Comparison of ENCODE assay signal across 19 cellular contexts in genomic region chr12:109567967-109568366, GRCh38. TPM values are rescaled to one million over a fixed set of nuclear protein-coding genes. Genes with fewer than 3 reads are reported as not detected.
A peak's percentile ranks its signal among the peaks of the same experiment; 100 is the strongest.
DNase-seq lines count a peak whose midpoint lies in the region; ATAC-seq and TF ChIP-seq lines count a peak whose summit lies in the region.
"Had no signal": no experiment of that assay in that cellular context is flagged by ENCODE, and none has a peak within 500 bp of the region (broad histone marks: within the 10 kb centered on the region; RNA-seq: fewer than 3 reads in every experiment).

No MANE protein-coding gene starts in this region.

- H3K4me2 ChIP-seq in osteoblast (ENCODE audit: insufficient read depth, low read length) = no peak overlapping the region
- H3K4me2 ChIP-seq: GM23338 had no signal

- H3K27ac Mint-ChIP-seq in activated T-cell treated with anti-CD3 and anti-CD28 coated beads, Interleukin-2, amount 50 U/mL, for 24 hours = peak overlapping the region; percentile 12
- H3K27ac Mint-ChIP-seq: CD4-positive, CD25-positive, alpha-beta regulatory T cell; GM23338; HFFc6 had no signal

- no peak overlapping the region for H3K4me3 Mint-ChIP-seq in activated T-cell treated with anti-CD3 and anti-CD28 coated beads, Interleukin-2, amount 50 U/mL, for 24 hours
- H3K4me3 Mint-ChIP-seq: CD4-positive, CD25-positive, alpha-beta regulatory T cell; CD8-positive, alpha-beta memory T cell; GM23338; HFFc6 had no signal

- H3K27me3 ChIP-seq in adrenal gland (no peaks in the 10 kb centered on the region), osteoblast (ENCODE audit: insufficient read depth, low read length) (no peaks in the 10 kb centered on the region)
- H3K27me3 ChIP-seq: BE2C had no signal

- no peaks in the 10 kb centered on the region for H4K20me1 ChIP-seq in osteoblast (ENCODE audit: insufficient read depth, low read length)

- H3K9me3 Mint-ChIP-seq in activated T-cell treated with anti-CD3 and anti-CD28 coated beads, Interleukin-2, amount 50 U/mL, for 24 hours = no peaks in the 10 kb centered on the region
- H3K9me3 Mint-ChIP-seq: CD4-positive, CD25-positive, alpha-beta regulatory T cell; CD8-positive, alpha-beta memory T cell; GM23338; HFFc6 had no signal

- H3K4me1 ChIP-seq in adrenal gland (replicated peaks in 1 of 2) (peaks cover 4 to 24% of the 10 kb centered on the region in 2 donors), osteoblast (ENCODE audit: insufficient read depth, low read length) (peaks cover 10% of the 10 kb centered on the region)
- H3K4me1 ChIP-seq: BE2C had no signal

- no peak for TF ChIP-seq CTCF in 22Rv1 (IDR thresholded peaks at IDR 0.05)
- no peak for TF ChIP-seq CTCF in adrenal gland (IDR thresholded peaks at IDR 0.05)
- no peak for TF ChIP-seq CTCF in osteoblast (IDR thresholded peaks at IDR 0.05; ENCODE audit: extremely low read depth, low read depth, low read length)

- no peak for ATAC-seq in HG02759 (IDR thresholded peaks at IDR 0.05; ENCODE audit: unreplicated experiment)
- ATAC-seq: GM23338, HCT116 had no signal

- H3K4me3 ChIP-seq in adrenal gland = no peak overlapping the region
- no peak overlapping the region for H3K4me3 ChIP-seq in osteoblast (ENCODE audit: insufficient read depth, low read length)
- H3K4me3 ChIP-seq: GM23338 had no signal

- H3K27ac ChIP-seq in 22Rv1 (peak overlapping the region; percentile 85), adrenal gland (peak overlapping the region in 4 of 5 donors; percentile 33 to 82 (median 59)), osteoblast (ENCODE audit: low read depth, low read length) (no peak overlapping the region)

- TF ChIP-seq POLR2A in adrenal gland (IDR thresholded peaks at IDR 0.05) = no peak

- H3K79me2 ChIP-seq in osteoblast (ENCODE audit: insufficient read depth, low read length) = peaks cover 2% of the 10 kb centered on the region

- no peak overlapping the region for H2AFZ ChIP-seq in osteoblast (ENCODE audit: low read length)
- H2AFZ ChIP-seq: GM23338 had no signal

- H3K36me3 ChIP-seq in adrenal gland (replicated peaks in 1 of 2) (peaks cover 0 to 26% of the 10 kb centered on the region in 2 donors), osteoblast (ENCODE audit: insufficient read depth, low read length) (peaks cover 9% of the 10 kb centered on the region)

- WGBS in adrenal gland, 4 donors = 38 to 54% (median 47%) methylated on average over 2 to 3 of the region's 3 CpGs

- H3K36me3 Mint-ChIP-seq in activated T-cell treated with anti-CD3 and anti-CD28 coated beads, Interleukin-2, amount 50 U/mL, for 24 hours (ENCODE audit: low read depth) = peaks cover 92% of the 10 kb centered on the region

- H3K9me3 ChIP-seq in adrenal gland (replicated peaks in 1 of 3) (no peaks in the 10 kb centered on the region), osteoblast (ENCODE audit: low read depth, low read length) (no peaks in the 10 kb centered on the region)
- H3K9me3 ChIP-seq: BE2C had no signal

- intact Hi-C loops in adrenal gland (cut with DNase I) = no loop called here

- H3K27me3 Mint-ChIP-seq in activated T-cell treated with anti-CD3 and anti-CD28 coated beads, Interleukin-2, amount 50 U/mL, for 24 hours = no peaks in the 10 kb centered on the region
- H3K27me3 Mint-ChIP-seq: CD4-positive, CD25-positive, alpha-beta regulatory T cell; CD8-positive, alpha-beta memory T cell had no signal

- H3K4me1 Mint-ChIP-seq in activated T-cell treated with anti-CD3 and anti-CD28 coated beads, Interleukin-2, amount 50 U/mL, for 24 hours (ENCODE audit: low read depth) = peaks cover 13% of the 10 kb centered on the region

- DNase-seq in activated T-cell treated with anti-CD3 and anti-CD28 coated beads, Interleukin-2, amount 50 U/mL, for 24 hours = no peak
- DNase-seq in activated T-cell treated with anti-CD3 and anti-CD28 coated beads for 4 hours = no peak
- DNase-seq in adrenal gland = peak in 6 of 7 donors; percentile 29 to 88 (median 58)
- DNase-seq in osteoblast (ENCODE audit: insufficient read length, low spot score, missing footprints) = peak; percentile 35
- no peak for DNase-seq in HCEC 1CT
- DNase-seq: ACHN; BE2C; CD4-positive, CD25-positive, alpha-beta regulatory T cell; CD8-positive, alpha-beta memory T cell; COR-L47; DMS 273 treated with DMSO at 0.1 percent for 48 hours; DMS53; DND-41; EL; HFFc6 had no signal

RNA-seq across cellular contexts. Expression of gene MMAB, which starts 5.3 kb away (rescaled TPM):
- total RNA-seq in adrenal gland = 100 to 1,000 TPM in 3 of 8 donors, 10 to 100 TPM in 5; 74.2 to 238 (median 89.0) TPM
- 100 to 1,000 TPM in 1 of 3 donors, 10 to 100 TPM in 2; 52.3 to 119 (median 84.0) TPM for polyA plus RNA-seq in adrenal gland
- 34.4 and 35.7 TPM in 2 replicates for total RNA-seq in osteoblast

RNA-seq across cellular contexts. Expression of gene MVK, which starts 5.6 kb away (rescaled TPM):
- total RNA-seq in adrenal gland (100 to 1,000 TPM in 1 of 8 donors, 10 to 100 TPM in 7; 10.8 to 194 (median 19.1) TPM), osteoblast (31.1 and 31.2 TPM in 2 replicates)
- polyA plus RNA-seq in adrenal gland = 10 to 100 TPM; 35.0 to 73.6 (median 39.1) TPM

Comparison
In these comparisons a context has a peak if more than half of its experiments do, and no peak if none do; other contexts are left out.
1. DNase-seq: peak in adrenal gland (6 of 7) and osteoblast (single experiment); none in activated T-cell treated with anti-CD3 and anti-CD28 coated beads, Interleukin-2, amount 50 U/mL, for 24 hours (single experiment), activated T-cell treated with anti-CD3 and anti-CD28 coated beads for 4 hours (single experiment) and HCEC 1CT (single experiment).